Comparison of ENCODE assay signal across 10 cellular contexts in the genomic region with DNA sequence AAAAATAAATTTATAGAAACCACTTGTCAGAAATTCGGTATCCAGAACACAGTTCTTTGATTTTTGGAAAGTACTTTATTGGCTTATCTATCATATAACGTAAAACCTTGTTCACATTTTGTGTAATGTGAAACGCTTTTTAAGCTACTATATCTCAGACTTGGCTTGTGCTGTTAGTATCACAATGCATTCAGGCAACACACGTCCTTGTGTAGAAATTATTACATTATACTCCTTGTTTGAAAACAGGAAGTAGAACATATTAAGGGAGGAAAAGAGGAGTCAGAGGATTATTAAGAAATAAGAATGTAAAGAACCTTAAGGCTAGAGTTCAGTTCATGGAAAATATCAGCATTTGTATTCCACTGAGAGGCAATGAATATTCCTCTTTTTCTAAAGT. TPM values are rescaled to one million over a fixed set of nuclear protein-coding genes. Genes with fewer than 3 reads are reported as not detected.
A peak's percentile ranks its signal among the peaks of the same experiment; 100 is the strongest.
DNase-seq lines count a peak whose midpoint lies in the region; ATAC-seq, FAIRE-seq and TF ChIP-seq lines count a peak whose summit lies in the region.
"Had no signal": no experiment of that assay in that cellular context is flagged by ENCODE, and none has a peak within 500 bp of the region (broad histone marks: within the 10 kb centered on the region; RNA-seq: fewer than 3 reads in every experiment).

No MANE protein-coding gene starts in this region.

- H3K27me3 ChIP-seq in HL-60 (ENCODE audit: insufficient read depth, poor library complexity, severe bottlenecking): no peaks in the 10 kb centered on the region

- no peak for TF ChIP-seq RAD21 in A549 (conservative IDR thresholded peaks at IDR 0.05 in 1 of 2, IDR thresholded peaks at IDR 0.05 in 1 of 2)

- peaks cover 20% of the 10 kb centered on the region for H3K36me3 Mint-ChIP-seq in activated T-helper 17 cell treated with anti-CD3 and anti-CD28 coated beads, Interleukin-2, amount 50 U/mL, for 72 hours (ENCODE audit: low read depth)

- peak overlapping the region; percentile 96 for H3K4me3 Mint-ChIP-seq in activated T-helper 17 cell treated with anti-CD3 and anti-CD28 coated beads, Interleukin-2, amount 50 U/mL, for 72 hours

- DNase-seq in A549 (ENCODE audit: low read depth in 1 of 2, low spot score in 1 of 2) (no peak), HL-60 (ENCODE audit: low read depth in 1 of 2, low spot score in 1 of 2) (peak; percentile 19 to 28), kidney (no peak), RWPE1 (ENCODE audit: low spot score) (no peak)
- DNase-seq in NK-92 treated with Interleukin-12 subunit alpha and Interleukin-12 subunit beta, amount 100 ng/mL, for 24 hours (lab: John Stamatoyannopoulos, UW): no peak
- DNase-seq: NCI-H2107; stimulated activated naive CD4-positive, alpha-beta T cell treated with Interleukin-2 at 50 U/mL for 16 hours had no signal

- POLR2A ChIA-PET in A549 (lab: Yijun Ruan, JAX): no interaction called here
- POLR2A ChIA-PET in RWPE1 (lab: Yijun Ruan, JAX; ENCODE audit: low non-redundant PET): no interaction called here

- H3K4me1 ChIP-seq in A549 (peaks cover 39% of the 10 kb centered on the region), kidney (ENCODE audit: control insufficient read depth in 1 of 2, insufficient read depth in 1 of 2, low read depth in 1 of 2, low read length in 2 of 2) (peaks cover 0 to 3% of the 10 kb centered on the region in 2 donors)

- 49% methylated on average over 4 of the region's 4 CpGs for WGBS in A549 (ENCODE audit: missing lambda C conversion rate)

- H3K4me2 ChIP-seq in A549: peak overlapping the region; percentile 87

- FAIRE-seq in A549 (lab: Jason Lieb, UNC) (no peak), kidney (lab: Jason Lieb, UNC) (no peak)

- peaks cover 19% of the 10 kb centered on the region for H3K4me1 Mint-ChIP-seq in activated T-helper 17 cell treated with anti-CD3 and anti-CD28 coated beads, Interleukin-2, amount 50 U/mL, for 72 hours

- TF ChIP-seq EP300 in A549 (IDR thresholded peaks at IDR 0.05): no peak

- H3K4me3 ChIP-seq in A549 (peak overlapping the region; percentile 83), HL-60 (replicated peaks; ENCODE audit: insufficient read depth, low read length) (peak overlapping the region; percentile 95), kidney (ENCODE audit: low read length in 2 of 2) (peak overlapping the region; percentile 10 to 96)

- H3K9ac ChIP-seq in kidney (ENCODE audit: low read length in 2 of 2): peak overlapping the region in 1 of 2 donors; percentile 94

- H3K27me3 Mint-ChIP-seq in activated T-helper 17 cell treated with anti-CD3 and anti-CD28 coated beads, Interleukin-2, amount 50 U/mL, for 72 hours: no peaks in the 10 kb centered on the region

- no peaks in the 10 kb centered on the region for H3K9me3 ChIP-seq in A549
- H3K9me3 ChIP-seq in kidney (ENCODE audit: control insufficient read depth in 1 of 2, low read length in 2 of 2): no peaks in the 10 kb centered on the region

- no peak for TF ChIP-seq POLR2A in A549 (IDR thresholded peaks at IDR 0.05; ENCODE audit: low read length)

- H3K9me3 Mint-ChIP-seq in activated T-helper 17 cell treated with anti-CD3 and anti-CD28 coated beads, Interleukin-2, amount 50 U/mL, for 72 hours: no peaks in the 10 kb centered on the region

- TF ChIP-seq CTCF in A549 (IDR thresholded peaks at IDR 0.05) (no peak), HL-60 (IDR thresholded peaks at IDR 0.05; ENCODE audit: insufficient read depth, low read length) (no peak), kidney (IDR thresholded peaks at IDR 0.05; ENCODE audit: borderline replicate concordance, extremely low read depth, insufficient read depth) (no peak), RWPE1 (conservative IDR thresholded peaks at IDR 0.05; ENCODE audit: low read depth) (no peak)

- CTCF ChIA-PET in A549 (lab: Yijun Ruan, JAX) (no interaction called here), RWPE1 (lab: Yijun Ruan, JAX) (interaction anchor here (0.7 kb wide), 1 partner anchor 22 kb away, joined by 3 read pairs; no protein-coding TSS in a partner anchor)

- H3K27ac ChIP-seq in A549: peak overlapping the region in 1 of 2 experiments; percentile 91; a peak in 2 of 6 replicates
- peak overlapping the region; percentile 94 for H3K27ac ChIP-seq in HL-60 (replicated peaks)
- H3K27ac ChIP-seq in kidney (ENCODE audit: low read depth in 2 of 2, low read length in 2 of 2): no peak overlapping the region
- H3K27ac ChIP-seq in RWPE1: no peak overlapping the region

- peak overlapping the region; percentile 93 for H3K27ac Mint-ChIP-seq in activated T-helper 17 cell treated with anti-CD3 and anti-CD28 coated beads, Interleukin-2, amount 50 U/mL, for 72 hours

- H3K36me3 ChIP-seq in kidney (ENCODE audit: control insufficient read depth in 1 of 2, insufficient read depth in 2 of 2, low read length in 2 of 2): no peaks in the 10 kb centered on the region

- ATAC-seq in A549: no peak
- ATAC-seq in activated T-helper 17 cell treated with anti-CD3 and anti-CD28 coated beads, Interleukin-2, amount 50 U/mL, for 72 hours (replicated peaks): no peak
- no peak for ATAC-seq in GM21381 (IDR thresholded peaks at IDR 0.05; ENCODE audit: unreplicated experiment)
- no peak for ATAC-seq in HG02885 (IDR thresholded peaks at IDR 0.05; ENCODE audit: poor library complexity, unreplicated experiment)

- intact Hi-C loops in kidney (cut with DNase I): no loop called here

TF ChIP-seq in A549, 52 proteins besides CTCF, POLR2A, EP300 and RAD21 (continues in another document):
- no peak for TF ChIP-seq HOXA7 (CRISPR knock-in tag; IDR thresholded peaks at IDR 0.05)
- TF ChIP-seq MAFK (IDR thresholded peaks at IDR 0.05; ENCODE audit: partially characterized antibody): no peak
- TF ChIP-seq RARB (CRISPR knock-in tag; IDR thresholded peaks at IDR 0.05): no peak
- no peak for TF ChIP-seq ELK1 (IDR thresholded peaks at IDR 0.05; ENCODE audit: low read depth, low read length)
- TF ChIP-seq, protein P1, sequence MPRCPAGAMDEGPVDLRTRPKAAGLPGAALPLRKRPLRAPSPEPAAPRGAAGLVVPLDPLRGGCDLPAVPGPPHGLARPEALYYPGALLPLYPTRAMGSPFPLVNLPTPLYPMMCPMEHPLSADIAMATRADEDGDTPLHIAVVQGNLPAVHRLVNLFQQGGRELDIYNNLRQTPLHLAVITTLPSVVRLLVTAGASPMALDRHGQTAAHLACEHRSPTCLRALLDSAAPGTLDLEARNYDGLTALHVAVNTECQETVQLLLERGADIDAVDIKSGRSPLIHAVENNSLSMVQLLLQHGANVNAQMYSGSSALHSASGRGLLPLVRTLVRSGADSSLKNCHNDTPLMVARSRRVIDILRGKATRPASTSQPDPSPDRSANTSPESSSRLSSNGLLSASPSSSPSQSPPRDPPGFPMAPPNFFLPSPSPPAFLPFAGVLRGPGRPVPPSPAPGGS (IDR thresholded peaks at IDR 0.05): no peak
- no peak for TF ChIP-seq EHMT2 (IDR thresholded peaks at IDR 0.05; ENCODE audit: low read depth)
- no peak for TF ChIP-seq KDM5A (IDR thresholded peaks at IDR 0.05)
- no peak for TF ChIP-seq CHD4 (IDR thresholded peaks at IDR 0.05; ENCODE audit: borderline replicate concordance)
- no peak for TF ChIP-seq FOXS1 (CRISPR knock-in tag; IDR thresholded peaks at IDR 0.05)
- TF ChIP-seq HEYL (CRISPR knock-in tag; IDR thresholded peaks at IDR 0.05): no peak
- TF ChIP-seq KDM1A (IDR thresholded peaks at IDR 0.05; ENCODE audit: low read depth): no peak
- TF ChIP-seq RCOR1 (IDR thresholded peaks at IDR 0.05; ENCODE audit: low read depth, low read length): no peak
- TF ChIP-seq, protein P2, sequence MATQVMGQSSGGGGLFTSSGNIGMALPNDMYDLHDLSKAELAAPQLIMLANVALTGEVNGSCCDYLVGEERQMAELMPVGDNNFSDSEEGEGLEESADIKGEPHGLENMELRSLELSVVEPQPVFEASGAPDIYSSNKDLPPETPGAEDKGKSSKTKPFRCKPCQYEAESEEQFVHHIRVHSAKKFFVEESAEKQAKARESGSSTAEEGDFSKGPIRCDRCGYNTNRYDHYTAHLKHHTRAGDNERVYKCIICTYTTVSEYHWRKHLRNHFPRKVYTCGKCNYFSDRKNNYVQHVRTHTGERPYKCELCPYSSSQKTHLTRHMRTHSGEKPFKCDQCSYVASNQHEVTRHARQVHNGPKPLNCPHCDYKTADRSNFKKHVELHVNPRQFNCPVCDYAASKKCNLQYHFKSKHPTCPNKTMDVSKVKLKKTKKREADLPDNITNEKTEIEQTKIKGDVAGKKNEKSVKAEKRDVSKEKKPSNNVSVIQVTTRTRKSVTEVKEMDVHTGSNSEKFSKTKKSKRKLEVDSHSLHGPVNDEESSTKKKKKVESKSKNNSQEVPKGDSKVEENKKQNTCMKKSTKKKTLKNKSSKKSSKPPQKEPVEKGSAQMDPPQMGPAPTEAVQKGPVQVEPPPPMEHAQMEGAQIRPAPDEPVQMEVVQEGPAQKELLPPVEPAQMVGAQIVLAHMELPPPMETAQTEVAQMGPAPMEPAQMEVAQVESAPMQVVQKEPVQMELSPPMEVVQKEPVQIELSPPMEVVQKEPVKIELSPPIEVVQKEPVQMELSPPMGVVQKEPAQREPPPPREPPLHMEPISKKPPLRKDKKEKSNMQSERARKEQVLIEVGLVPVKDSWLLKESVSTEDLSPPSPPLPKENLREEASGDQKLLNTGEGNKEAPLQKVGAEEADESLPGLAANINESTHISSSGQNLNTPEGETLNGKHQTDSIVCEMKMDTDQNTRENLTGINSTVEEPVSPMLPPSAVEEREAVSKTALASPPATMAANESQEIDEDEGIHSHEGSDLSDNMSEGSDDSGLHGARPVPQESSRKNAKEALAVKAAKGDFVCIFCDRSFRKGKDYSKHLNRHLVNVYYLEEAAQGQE (IDR thresholded peaks at IDR 0.05): no peak
- TF ChIP-seq FOSB (CRISPR knock-in tag; IDR thresholded peaks at IDR 0.05): no peak
- TF ChIP-seq EHF (CRISPR knock-in tag; IDR thresholded peaks at IDR 0.05): no peak

RNA-seq across cellular contexts. Expression of gene DNAJC13, which starts 1.6 kb away (rescaled TPM):
- 27.7 and 29.8 TPM in 2 replicates for polyA plus RNA-seq in A549 (2011; rRNA removed)
- 5.1 and 5.5 TPM in 2 replicates for polyA plus RNA-seq in A549 (2012; cell fraction: cytosol; rRNA removed)
- polyA plus RNA-seq in A549 (2012; cell fraction: nucleus; rRNA removed): 4.9 and 7.0 TPM in 2 replicates
- 16.6 to 17.6 TPM (median 17.0 TPM) in 3 replicates for polyA plus RNA-seq in A549 (2017; fragmentation: RNase III; extraction: RNeasy Plus Mini Kit Qiagen cat#74134 plus additional on column Dnase treatment)
- polyA minus RNA-seq in A549 (2011; rRNA and poly(A)+ RNA removed): 25.6 and 34.7 TPM in 2 replicates
- total RNA-seq in activated T-helper 17 cell treated with anti-CD3 and anti-CD28 coated beads, Interleukin-2, amount 50 U/mL, for 72 hours: 10 to 100 TPM; 27.7 to 37.9 TPM
- 43.1 TPM for total RNA-seq in kidney
- 11.5 TPM for polyA plus RNA-seq in kidney (ENCODE audit: insufficient read depth, low read depth, low replicate concordance)

Comparison
In these comparisons a context has a peak if more than half of its experiments do, and no peak if none do; other contexts are left out.
1. DNase-seq: peak in HL-60 (2 of 2); none in A549 (0 of 2), kidney (single experiment), RWPE1 (single experiment) and NK-92 treated with Interleukin-12 subunit alpha and Interleukin-12 subunit beta, amount 100 ng/mL, for 24 hours (single experiment).
2. Peak in every context shown above with its lines, with median percentiles within 50 percentile points of each other: H3K4me3 ChIP-seq.